Comparison of ENCODE assay signal across 18 cellular contexts in genomic region chr3:154285221-154285620, GRCh38. TPM values are rescaled to one million over a fixed set of nuclear protein-coding genes. Genes with fewer than 3 reads are reported as not detected.
A peak's percentile ranks its signal among the peaks of the same experiment; 100 is the strongest.
DNase-seq lines count a peak whose midpoint lies in the region; ATAC-seq, FAIRE-seq and TF ChIP-seq lines count a peak whose summit lies in the region.
"Had no signal": no experiment of that assay in that cellular context is flagged by ENCODE, and none has a peak within 500 bp of the region (broad histone marks: within the 10 kb centered on the region; RNA-seq: fewer than 3 reads in every experiment).

No MANE protein-coding gene starts in this region.

- no peaks in the 10 kb centered on the region for H3K4me1 Mint-ChIP-seq in HFFc6 (ENCODE audit: low read depth)
- H3K4me1 Mint-ChIP-seq: WTC11 had no signal

- H3K4me3 Mint-ChIP-seq in HFFc6 = no peak overlapping the region
- H3K4me3 Mint-ChIP-seq: WTC11 had no signal

- peak overlapping the region; percentile 42; the same call in 1 of the 2 replicates for H3K27ac Mint-ChIP-seq in HFFc6
- H3K27ac Mint-ChIP-seq: WTC11 had no signal

- CTCF ChIA-PET in HepG2 (lab: Yijun Ruan, JAX; ENCODE audit: low intra/inter-chr PET ratio, low total read pairs) = no interaction called here

- TF ChIP-seq POLR2A in HepG2 (IDR thresholded peaks at IDR 0.05; ENCODE audit: insufficient read depth in 1 of 2, low read depth in 2 of 2, low read length in 2 of 2) = no peak

- no TSS peak for BruUV-seq in HepG2 (replicated peaks; lab: Mats Ljungman, UMichigan)

- no peaks in the 10 kb centered on the region for H3K4me1 ChIP-seq in HepG2 (ENCODE audit: insufficient read depth, low read length)
- H3K4me1 ChIP-seq: foreskin keratinocyte, parathyroid adenoma had no signal

- no peak overlapping the region for H3K27ac ChIP-seq in HepG2 (ENCODE audit: extremely low read length, insufficient read depth, low read length)
- H3K27ac ChIP-seq: foreskin keratinocyte, parathyroid adenoma had no signal

- no peaks in the 10 kb centered on the region for H3K9me3 Mint-ChIP-seq in HFFc6
- H3K9me3 Mint-ChIP-seq: WTC11 had no signal

- H3K9me3 ChIP-seq in HepG2 (ENCODE audit: low read length) = no peaks in the 10 kb centered on the region

- no peaks in the 10 kb centered on the region for H3K27me3 ChIP-seq in HepG2 (ENCODE audit: control insufficient read depth in 1 of 2, insufficient read depth in 2 of 2, low read length in 2 of 2)
- H3K27me3 ChIP-seq: foreskin keratinocyte had no signal

- peaks cover 32% of the 10 kb centered on the region for H3K36me3 Mint-ChIP-seq in HFFc6 (ENCODE audit: low read depth)

- FAIRE-seq in islet of Langerhans (lab: Jason Lieb, UNC) (peak; percentile 82), urothelium cell line (lab: Jason Lieb, UNC) (no peak), HepG2 (lab: Jason Lieb, UNC) (no peak)
- FAIRE-seq: D721Med, endothelial cell of umbilical vein had no signal

- 100% methylated on average over 2 of the region's 2 CpGs for WGBS in HepG2 (ENCODE audit: low lambda C conversion rate)

- DNase-seq in HFFc6 (no peak), NOMO-1 treated with DMSO at 0.1 percent for 48 hours (lab: John Stamatoyannopoulos, UW; ENCODE audit: unreplicated experiment) (peak; percentile 70), urothelium cell line (ENCODE audit: low spot score) (no peak), HepG2 (ENCODE audit: low spot score) (no peak), dedifferentiated amniotic fluid mesenchymal stem cell (ENCODE audit: extremely low spot score) (no peak)
- DNase-seq: activated gamma-delta T cell treated with Interleukin-2 at 50 U/mL for 16 hours, anterior cingulate cortex, foreskin keratinocyte, GDM1, NCI-H187 treated with DMSO at 0.1 percent for 48 hours, NCI-H510A had no signal

- no peaks in the 10 kb centered on the region for H3K27me3 Mint-ChIP-seq in HFFc6 (ENCODE audit: insufficient read depth)

- H2AFZ ChIP-seq in HepG2 (ENCODE audit: low read length) = no peak overlapping the region
- H2AFZ ChIP-seq: parathyroid adenoma had no signal

- no peak overlapping the region for H3K4me2 ChIP-seq in HepG2 (ENCODE audit: low read depth, low read length)

- ATAC-seq in GM18909 (IDR thresholded peaks at IDR 0.05; ENCODE audit: poor library complexity, unreplicated experiment) (peak; percentile 61), HepG2 (no peak)
- ATAC-seq: foreskin keratinocyte, left lobe of liver, WTC11 had no signal

- H3K79me2 ChIP-seq in HepG2 (ENCODE audit: insufficient read depth, low read length) = no peaks in the 10 kb centered on the region
- H3K79me2 ChIP-seq: parathyroid adenoma had no signal

- no peak for TF ChIP-seq EP300 in HepG2 (IDR thresholded peaks at IDR 0.05; ENCODE audit: low read depth in 2 of 2, low read length in 2 of 2)
- TF ChIP-seq EP300 in HepG2 (CRISPR knock-in tag; IDR thresholded peaks at IDR 0.05; ENCODE audit: borderline replicate concordance) = no peak

- TF ChIP-seq CTCF in HFFc6 (IDR thresholded peaks at IDR 0.05) = no peak
- TF ChIP-seq CTCF in HepG2 (CRISPR knock-in tag; IDR thresholded peaks at IDR 0.05) = no peak

- POLR2A ChIA-PET in HepG2 (lab: Yijun Ruan, JAX) = no interaction called here

- in situ Hi-C loops in HepG2 (cut with HindIII; ENCODE audit: extremely low pct_ligation_motif_present, low pct_unique_long_range_greater_than_20kb) = no loop called here

- TF ChIP-seq RAD21 in HepG2 (CRISPR knock-in tag; IDR thresholded peaks at IDR 0.05) = no peak

- no peaks in the 10 kb centered on the region for H4K20me1 ChIP-seq in HepG2 (ENCODE audit: insufficient read depth, low read length)

- H3K36me3 ChIP-seq in HepG2 (replicated peaks in 1 of 2; ENCODE audit: control insufficient read depth in 1 of 2, insufficient read depth in 2 of 2, low read length in 2 of 2) = peaks cover 8 to 63% of the 10 kb centered on the region in 2 experiments

- no peak overlapping the region for H3K4me3 ChIP-seq in HepG2 (replicated peaks in 1 of 3; ENCODE audit: insufficient read depth in 1 of 3, low read depth in 2 of 3, low read length in 3 of 3)

- no peak overlapping the region for H3K9ac ChIP-seq in HepG2 (ENCODE audit: insufficient read depth, low read depth, low read length)
- H3K9ac ChIP-seq: parathyroid adenoma had no signal

- intact Hi-C loops in HepG2 (cut with micrococcal nuclease; ENCODE audit: unreplicated experiment) = no loop called here

TF ChIP-seq in HepG2, 621 proteins besides CTCF, POLR2A, EP300 and RAD21:
- TF ChIP-seq ZNF589 (CRISPR knock-in tag; conservative IDR thresholded peaks at IDR 0.05) (no peak), GATA4 (IDR thresholded peaks at IDR 0.05; ENCODE audit: borderline replicate concordance, low read depth) (no peak), ZNF512B (CRISPR knock-in tag; IDR thresholded peaks at IDR 0.05; ENCODE audit: borderline replicate concordance) (no peak), KDM5A (IDR thresholded peaks at IDR 0.05; ENCODE audit: borderline replicate concordance, low read length) (no peak), KLF12 (CRISPR knock-in tag; IDR thresholded peaks at IDR 0.05; ENCODE audit: borderline replicate concordance) (no peak), CREM (IDR thresholded peaks at IDR 0.05) (no peak), CREM (CRISPR knock-in tag; IDR thresholded peaks at IDR 0.05) (no peak), ZNF513 (CRISPR knock-in tag; conservative IDR thresholded peaks at IDR 0.05) (no peak), BHLHE40 (IDR thresholded peaks at IDR 0.05; ENCODE audit: low read length) (no peak), ZNF484 (CRISPR knock-in tag; IDR thresholded peaks at IDR 0.05; ENCODE audit: borderline replicate concordance, low read depth) (no peak), NFIB (CRISPR knock-in tag; IDR thresholded peaks at IDR 0.05; ENCODE audit: borderline replicate concordance) (no peak)

RNA-seq across cellular contexts. Expression of gene DHX36, which starts 39.1 kb away (rescaled TPM):
- total RNA-seq in HFFc6 (2021; fragmentation: NEBNext Ultra II Directional; extraction: Animal tissue kit (Norgen Biotek cat#: 25700)) = 10 to 100 TPM; 49.3 to 62.9 (median 55.7) TPM
- total RNA-seq in HepG2 (2016; rRNA removed; fragmentation: Illumina TruSeq; extraction: Trizol) = 30.3 and 66.3 TPM in 2 replicates
- 10.5 and 15.1 TPM in 2 replicates for total RNA-seq in HepG2 (2016; cell fraction: cytosol; rRNA removed; fragmentation: Illumina TruSeq; extraction: Trizol; ENCODE audit: low read depth)
- 29.5 and 75.0 TPM in 2 replicates for total RNA-seq in HepG2 (2016; cell fraction: insoluble cytoplasmic fraction; rRNA removed; fragmentation: Illumina TruSeq; extraction: Trizol)
- 11.3 and 16.5 TPM in 2 replicates for total RNA-seq in HepG2 (2016; cell fraction: membrane; rRNA removed; fragmentation: Illumina TruSeq; extraction: Trizol)
- total RNA-seq in HepG2 (2016; cell fraction: nucleus; rRNA removed; fragmentation: Illumina TruSeq; extraction: Trizol) = 61.6 and 71.3 TPM in 2 replicates
- 30.4 and 44.2 TPM in 2 replicates for polyA plus RNA-seq in HepG2 (2011; rRNA removed)
- polyA plus RNA-seq in HepG2 (2011; cell fraction: cytosol; rRNA removed) = 10.7 and 21.7 TPM in 2 replicates
- 23.1 and 25.2 TPM in 2 replicates for polyA plus RNA-seq in HepG2 (2011; cell fraction: nucleus; rRNA removed)
- polyA plus RNA-seq in HepG2 (2012) = 28.0 and 38.7 TPM in 2 replicates
- 1.7 and 2.1 TPM in 2 replicates for polyA plus RNA-seq in HepG2 (2016; cell fraction: cytosol; fragmentation: Illumina TruSeq; extraction: Trizol; ENCODE audit: low read depth)
- polyA plus RNA-seq in HepG2 (2016; cell fraction: insoluble cytoplasmic fraction; fragmentation: Illumina TruSeq; extraction: Trizol; ENCODE audit: low read depth) = 41.9 and 47.5 TPM in 2 replicates
- 2.2 and 4.3 TPM in 2 replicates for polyA plus RNA-seq in HepG2 (2016; cell fraction: membrane; fragmentation: Illumina TruSeq; extraction: Trizol; ENCODE audit: low read depth)
- 73.4 and 76.9 TPM in 2 replicates for polyA plus RNA-seq in HepG2 (2016; cell fraction: nucleus; fragmentation: Illumina TruSeq; extraction: Trizol; ENCODE audit: insufficient read depth, low read depth)
- polyA minus RNA-seq in HepG2 (2011; rRNA and poly(A)+ RNA removed; ENCODE audit: low replicate concordance) = 5.2 and 20.7 TPM in 2 replicates
- 24.6 and 27.2 TPM in 2 replicates for polyA minus RNA-seq in HepG2 (2011; cell fraction: cytosol; rRNA and poly(A)+ RNA removed)
- polyA minus RNA-seq in HepG2 (2011; cell fraction: nucleus; rRNA and poly(A)+ RNA removed) = 100 and 108 TPM in 2 replicates
